In the genomic region with DNA sequence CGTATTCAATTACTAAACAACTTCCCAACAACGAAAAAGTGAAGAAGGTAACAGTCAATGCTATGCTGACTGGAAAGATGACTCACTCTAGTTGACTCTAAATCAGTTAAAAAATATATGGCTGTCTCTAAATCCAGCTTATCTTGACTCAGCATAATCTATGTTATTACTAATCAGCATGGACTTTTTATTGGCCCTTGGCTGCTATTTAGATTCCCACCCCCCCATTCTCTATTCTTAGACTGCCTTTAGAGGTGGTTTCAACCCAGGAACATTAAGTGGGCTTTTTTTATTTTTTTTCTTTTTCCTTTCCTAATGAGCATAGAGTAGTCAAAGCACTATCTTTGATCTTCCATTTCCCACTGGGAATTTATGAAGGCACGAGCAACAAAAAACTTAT, we compare ENCODE assay signal across 12 cellular contexts. TPM values are rescaled to one million over a fixed set of nuclear protein-coding genes. Genes with fewer than 3 reads are reported as not detected.
DNase-seq lines count a peak whose midpoint lies in the region; ATAC-seq and TF ChIP-seq lines count a peak whose summit lies in the region.
"Had no signal": no experiment of that assay in that cellular context is flagged by ENCODE, and none has a peak within 500 bp of the region (broad histone marks: within the 10 kb centered on the region; RNA-seq: fewer than 3 reads in every experiment).

No MANE protein-coding gene starts in this region.

- H3K4me3 Mint-ChIP-seq in brain (peak overlapping the region in 4 of 5 experiments; percentile 62 to 83 (median 64)), nephron progenitor cell (peak overlapping the region; percentile 81), T-helper 17 cell (no peak overlapping the region)
- H3K4me3 Mint-ChIP-seq in activated T-cell treated with anti-CD3 and anti-CD28 coated beads, Interleukin-2, amount 50 U/mL, for 24 hours: no peak overlapping the region

- H3K27me3 Mint-ChIP-seq in brain (peaks cover 13% of the 10 kb centered on the region), nephron progenitor cell (ENCODE audit: low read depth, poor library complexity) (peaks cover 15% of the 10 kb centered on the region), T-helper 17 cell (peaks cover 71% of the 10 kb centered on the region)
- peaks cover 68% of the 10 kb centered on the region for H3K27me3 Mint-ChIP-seq in activated T-cell treated with anti-CD3 and anti-CD28 coated beads, Interleukin-2, amount 50 U/mL, for 24 hours

- H3K9me3 ChIP-seq in T-helper 17 cell (ENCODE audit: control insufficient read depth, low read length, poor library complexity, severe bottlenecking): no peaks in the 10 kb centered on the region

- DNase-seq in Caki2 (ENCODE audit: low read depth) (peak; percentile 52), LoVo (ENCODE audit: low spot score) (peak; percentile 79), nephron progenitor cell (no peak), NCI-H146 treated with DMSO at 0.1 percent for 48 hours (lab: John Stamatoyannopoulos, UW; ENCODE audit: unreplicated experiment) (no peak), T-helper 17 cell (no peak)
- DNase-seq in activated T-cell treated with anti-CD3 and anti-CD28 coated beads, Interleukin-2, amount 50 U/mL, for 24 hours: no peak
- DNase-seq: activated CD4-positive, CD25-positive, alpha-beta regulatory T cell; RPMI8226; stimulated activated naive CD4-positive, alpha-beta T cell treated with Interleukin-2 at 50 U/mL for 16 hours had no signal

- no peaks in the 10 kb centered on the region for H3K36me3 Mint-ChIP-seq in brain
- peaks cover 5% of the 10 kb centered on the region for H3K36me3 Mint-ChIP-seq in nephron progenitor cell (ENCODE audit: low read depth)
- H3K36me3 Mint-ChIP-seq in activated T-cell treated with anti-CD3 and anti-CD28 coated beads, Interleukin-2, amount 50 U/mL, for 24 hours (ENCODE audit: low read depth): no peaks in the 10 kb centered on the region
- no peaks in the 10 kb centered on the region for H3K36me3 Mint-ChIP-seq in T-helper 17 cell (ENCODE audit: low read depth)
- H3K36me3 Mint-ChIP-seq: IgD-negative memory B cell had no signal

- H3K9me3 Mint-ChIP-seq in brain (no peaks in the 10 kb centered on the region), nephron progenitor cell (no peaks in the 10 kb centered on the region)
- no peaks in the 10 kb centered on the region for H3K9me3 Mint-ChIP-seq in activated T-cell treated with anti-CD3 and anti-CD28 coated beads, Interleukin-2, amount 50 U/mL, for 24 hours
- H3K9me3 Mint-ChIP-seq: IgD-negative memory B cell had no signal

- TF ChIP-seq CTCF in brain (conservative IDR thresholded peaks at IDR 0.05) (no peak), nephron progenitor cell (IDR thresholded peaks at IDR 0.05) (no peak)

- ATAC-seq in GM19324 (IDR thresholded peaks at IDR 0.05; ENCODE audit: low FRiP score, unreplicated experiment): no peak
- ATAC-seq in T-helper 17 cell: no peak

- peak overlapping the region in 1 of 5 experiments; percentile 30 for H3K27ac Mint-ChIP-seq in brain
- H3K27ac Mint-ChIP-seq in nephron progenitor cell: no peak overlapping the region
- no peak overlapping the region for H3K27ac Mint-ChIP-seq in activated T-cell treated with anti-CD3 and anti-CD28 coated beads, Interleukin-2, amount 50 U/mL, for 24 hours
- H3K27ac Mint-ChIP-seq in T-helper 17 cell: no peak overlapping the region
- H3K27ac Mint-ChIP-seq: IgD-negative memory B cell had no signal

- in situ Hi-C loops in Caki2 (cut with HindIII; ENCODE audit: low pct_unique_long_range_greater_than_20kb, low sequenced_read_pairs): no loop called here

- H3K4me1 Mint-ChIP-seq in brain (peaks cover 24% of the 10 kb centered on the region), nephron progenitor cell (peaks cover 19% of the 10 kb centered on the region), T-helper 17 cell (peaks cover 2% of the 10 kb centered on the region)
- H3K4me1 Mint-ChIP-seq in activated T-cell treated with anti-CD3 and anti-CD28 coated beads, Interleukin-2, amount 50 U/mL, for 24 hours (ENCODE audit: low read depth): peaks cover 9% of the 10 kb centered on the region

RNA-seq across cellular contexts. Expression of a gene that starts 1.9 kb away (rescaled TPM):
- 70.4 and 88.2 TPM in 2 replicates for total RNA-seq in Caki2 (2014; rRNA removed; shearing (Covaris generic); ENCODE audit: low replicate concordance)
- 1.7 TPM for polyA plus RNA-seq in brain (ENCODE audit: insufficient read depth, low read depth, low replicate concordance)
- not detected for total RNA-seq in T-helper 17 cell
- polyA plus RNA-seq: IgD-negative memory B cell had no signal

Comparison
In these comparisons a context has a peak if more than half of its experiments do, and no peak if none do; other contexts are left out.
1. DNase-seq: peak in Caki2 (single experiment) and LoVo (single experiment); none in nephron progenitor cell (single experiment), activated T-cell treated with anti-CD3 and anti-CD28 coated beads, Interleukin-2, amount 50 U/mL, for 24 hours (single experiment), NCI-H146 treated with DMSO at 0.1 percent for 48 hours (single experiment) and T-helper 17 cell (0 of 3).
2. H3K4me3 Mint-ChIP-seq: peak in brain (4 of 5) and nephron progenitor cell (single experiment); none in activated T-cell treated with anti-CD3 and anti-CD28 coated beads, Interleukin-2, amount 50 U/mL, for 24 hours (single experiment) and T-helper 17 cell (single experiment).
3. RNA of a gene that starts 1.9 kb away (total RNA-seq): 70.4 to 88.2 TPM in Caki2; not detected in T-helper 17 cell; every median in the first group is over 10 times any median in the second.